In genomic region chr9:120536949-120537640, GRCh38 we compare ENCODE assay signal across 5 cellular contexts.
TF ChIP-seq lines count a peak whose summit lies in the region.

No MANE protein-coding gene starts in this region.

TF ChIP-seq in SK-N-SH, 30 proteins besides CTCF, POLR2A, EP300 and RAD21:
- TF ChIP-seq YY1 (IDR thresholded peaks at IDR 0.05; ENCODE audit: low read depth) = no peak
- TF ChIP-seq ZBTB33 (IDR thresholded peaks at IDR 0.05; ENCODE audit: borderline replicate concordance, low read depth) = no peak
- no peak for TF ChIP-seq CHD2 (IDR thresholded peaks at IDR 0.05; ENCODE audit: low read length, partially characterized antibody)
- TF ChIP-seq RCOR1 (IDR thresholded peaks at IDR 0.05; ENCODE audit: low read length) = 0 out of 2 replicates have a peak, but pooled peaks have one; percentile 6
- TF ChIP-seq ELF1 (IDR thresholded peaks at IDR 0.05) = no peak

TF ChIP-seq in SK-N-SH treated with all-trans-retinoic acid at 6 μM for 48 hours, 23 proteins besides CTCF, POLR2A, EP300 and RAD21 (continues in another document):
- TF ChIP-seq ZNF565 (CRISPR knock-in tag; conservative IDR thresholded peaks at IDR 0.05; ENCODE audit: low read depth) (no peak), ARNTL (CRISPR knock-in tag; IDR thresholded peaks at IDR 0.05; ENCODE audit: borderline replicate concordance, low read depth) (no peak), OSR1 (CRISPR knock-in tag; IDR thresholded peaks at IDR 0.05) (no peak), CSDC2 (CRISPR knock-in tag; IDR thresholded peaks at IDR 0.05) (no peak), SNAI2 (CRISPR knock-in tag; IDR thresholded peaks at IDR 0.05) (no peak), TOX (CRISPR knock-in tag; IDR thresholded peaks at IDR 0.05; ENCODE audit: borderline replicate concordance) (no peak), RARB (CRISPR knock-in tag; IDR thresholded peaks at IDR 0.05) (no peak), TSHZ2 (CRISPR knock-in tag; IDR thresholded peaks at IDR 0.05) (no peak), BACH2 (CRISPR knock-in tag; IDR thresholded peaks at IDR 0.05; ENCODE audit: borderline replicate concordance) (no peak)

TF ChIP-seq in HEK293, 187 proteins besides CTCF, POLR2A, EP300 and RAD21:
- TF ChIP-seq ZNF433 (tag by site-specific recombination; IDR thresholded peaks at IDR 0.05; ENCODE audit: low read depth) (no peak), ZNF768 (tag by site-specific recombination; IDR thresholded peaks at IDR 0.05) (peak; percentile 84)

TF ChIP-seq in WTC11, 78 proteins besides CTCF, POLR2A, EP300 and RAD21:
- TF ChIP-seq ATF3 (CRISPR knock-in tag; conservative IDR thresholded peaks at IDR 0.05) = no peak
- TF ChIP-seq GTF2I (CRISPR knock-in tag; conservative IDR thresholded peaks at IDR 0.05) = 0 out of 2 replicates have a peak, but pooled peaks have one; percentile 19

TF ChIP-seq in H1, 55 proteins besides CTCF, POLR2A, EP300 and RAD21:
- TF ChIP-seq SIRT6 (IDR thresholded peaks at IDR 0.05; ENCODE audit: low read length) = no peak
- TF ChIP-seq KDM1A (IDR thresholded peaks at IDR 0.05; ENCODE audit: borderline replicate concordance, low read length) = peak; percentile 70; the same call in 1 of the 2 replicates
- TF ChIP-seq HDAC6 (IDR thresholded peaks at IDR 0.05; ENCODE audit: low read depth, low read length) = no peak
- no peak for TF ChIP-seq CREB1 (IDR thresholded peaks at IDR 0.05)
- TF ChIP-seq ZNF274 (IDR thresholded peaks at IDR 0.05; ENCODE audit: borderline replicate concordance, extremely low read depth, low read length) = no peak
TF ChIP-seq in H1: peak in this region for 1.
